17 cellular contexts compared by ENCODE assay signal in the genomic region with DNA sequence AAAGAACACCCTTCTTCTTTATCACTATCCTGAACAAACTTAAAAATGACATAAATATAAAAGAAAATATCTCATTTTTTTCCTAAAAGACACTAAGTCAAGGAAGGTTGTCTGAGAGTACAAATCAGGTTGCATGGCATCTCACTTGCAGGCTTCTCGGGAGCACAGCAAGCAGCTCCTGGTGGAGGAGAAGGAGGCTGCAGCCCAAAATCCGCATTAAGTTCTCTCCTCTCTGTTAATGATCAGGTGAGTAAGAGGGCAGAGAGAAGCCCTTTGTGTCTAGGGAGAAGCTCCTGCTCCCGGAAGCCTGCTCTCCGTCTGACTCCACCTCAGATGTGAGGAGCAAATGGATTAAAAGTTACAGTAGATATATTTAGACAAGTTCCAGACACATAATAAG. TPM values are rescaled to one million over a fixed set of nuclear protein-coding genes. Genes with fewer than 3 reads are reported as not detected.
"Had no signal": no experiment of that assay in that cellular context is flagged by ENCODE, and none has a peak within 500 bp of the region (broad histone marks: within the 10 kb centered on the region; RNA-seq: fewer than 3 reads in every experiment).

No MANE protein-coding gene starts in this region.

- H3K36me3 ChIP-seq: breast epithelium, spleen had no signal

- H3K4me1 ChIP-seq: breast epithelium, parathyroid adenoma, spleen had no signal

- H3K27me3 ChIP-seq: breast epithelium, spleen had no signal

- H3K79me2 ChIP-seq: parathyroid adenoma had no signal

- ATAC-seq: activated CD4-positive, CD25-positive, alpha-beta regulatory T cell treated with anti-CD3 and anti-CD28 coated beads, Interleukin-2, amount 50 U/mL, for 24 hours; left cardiac atrium; naive thymus-derived CD8-positive, alpha-beta T cell; stimulated activated naive B cell treated with anti-CD40 and anti-IgM and Interleukin-4, amounts not matched to agents 10 μg/mL and 1 μg/mL and 100 μg/mL, for 72 hours had no signal

- DNase-seq: activated CD4-positive, alpha-beta T cell treated with anti-CD3 and anti-CD28 coated beads, Interleukin-2, amount 10 ng/mL, durations not matched to agents 7 days and 5 days; activated CD8-positive, alpha-beta memory T cell treated with anti-CD3 and anti-CD28 coated beads for 24 hours; activated CD8-positive, alpha-beta memory T cell treated with anti-CD3 and anti-CD28 coated beads, Interleukin-2, amount 50 U/mL, for 48 hours; activated effector memory CD4-positive, alpha-beta T cell treated with Interleukin-2 at 50 U/mL for 16 hours; activated naive CD4-positive, alpha-beta T cell treated with anti-CD3 and anti-CD28 coated beads, Interleukin-2, amount 50 U/mL, for 16 hours; activated T-cell treated with anti-CD3 and anti-CD28 coated beads, Interleukin-2, amount 50 U/mL, for 48 hours; aorta; left cardiac atrium; naive thymus-derived CD8-positive, alpha-beta T cell; spleen; stimulated activated naive B cell treated with anti-CD40 and anti-IgM and Interleukin-4, amounts not matched to agents 10 μg/mL and 1 μg/mL and 100 μg/mL, for 72 hours; T-helper 1 cell; T-helper 9 cell had no signal

- H3K9me3 ChIP-seq: breast epithelium had no signal

- H2AFZ ChIP-seq: parathyroid adenoma had no signal

- H3K4me3 ChIP-seq: breast epithelium, coronary artery, spleen had no signal

- H3K27ac ChIP-seq: breast epithelium, coronary artery, parathyroid adenoma, spleen had no signal

- H3K9ac ChIP-seq: parathyroid adenoma had no signal

RNA-seq across cellular contexts. Expression of gene DOK6, which starts 35.0 kb away (rescaled TPM):
- total RNA-seq: activated CD4-positive, alpha-beta T cell treated with anti-CD3 and anti-CD28 coated beads, Interleukin-2, amount 10 ng/mL, durations not matched to agents 7 days and 5 days; naive thymus-derived CD8-positive, alpha-beta T cell had no signal
